ENCODE assay signal across 13 cellular contexts in the genomic region with DNA sequence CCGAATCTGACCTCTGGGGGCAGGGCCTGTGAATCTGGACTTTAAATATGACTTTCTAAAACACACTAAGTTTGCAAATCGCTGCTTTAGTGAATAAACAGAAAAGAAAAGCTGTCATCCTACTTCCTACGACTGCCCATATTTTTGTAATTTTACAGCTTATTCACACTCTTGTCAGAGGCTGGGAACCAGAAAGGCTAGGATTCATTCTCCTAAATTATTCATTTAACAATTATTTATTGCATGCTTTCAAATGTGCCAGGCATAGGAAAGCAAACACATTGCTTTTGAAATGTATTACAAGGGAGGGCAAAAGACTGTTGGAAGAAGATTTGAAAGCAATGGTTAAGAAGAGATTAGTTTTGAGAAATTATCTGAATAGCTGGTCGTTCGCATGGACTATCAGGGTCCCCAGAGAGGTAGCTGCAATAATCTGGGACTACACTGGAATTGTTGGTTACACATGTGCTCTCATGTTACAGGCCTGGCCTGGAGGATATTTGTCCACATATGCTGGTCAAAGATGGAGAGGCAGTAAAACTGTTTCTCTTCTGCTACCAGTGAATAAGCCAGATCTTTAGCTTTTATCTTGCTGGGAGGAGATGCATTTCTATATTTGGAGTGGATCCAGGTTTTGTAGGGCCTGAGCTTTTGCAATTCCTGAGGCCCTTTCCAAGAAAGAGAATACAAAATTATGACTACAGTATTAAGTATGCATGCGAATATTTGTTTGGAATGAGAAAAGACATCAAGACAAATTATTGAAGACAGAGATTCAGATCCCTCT. TPM values are rescaled to one million over a fixed set of nuclear protein-coding genes. Genes with fewer than 3 reads are reported as not detected.
DNase-seq lines count a peak whose midpoint lies in the region; ATAC-seq and TF ChIP-seq lines count a peak whose summit lies in the region.
"Had no signal": no experiment of that assay in that cellular context is flagged by ENCODE, and none has a peak within 500 bp of the region (broad histone marks: within the 10 kb centered on the region; RNA-seq: fewer than 3 reads in every experiment).

No MANE protein-coding gene starts in this region.

- no peaks in the 10 kb centered on the region for H3K36me3 ChIP-seq in mammary epithelial cell (ENCODE audit: insufficient read depth, low read length)
- no peaks in the 10 kb centered on the region for H3K36me3 ChIP-seq in body of pancreas (replicated peaks in 1 of 2; ENCODE audit: insufficient read depth in 1 of 2, low read depth in 2 of 2)
- no peaks in the 10 kb centered on the region for H3K36me3 ChIP-seq in hepatocyte (replicated peaks; ENCODE audit: insufficient read depth, low read depth)
- no peaks in the 10 kb centered on the region for H3K36me3 ChIP-seq in transverse colon
- H3K36me3 ChIP-seq: SJCRH30, upper lobe of right lung, WERI-Rb-1 had no signal

- no peaks in the 10 kb centered on the region for H3K9me3 Mint-ChIP-seq in MCF 10A (ENCODE audit: unreplicated experiment)
- H3K9me3 Mint-ChIP-seq: immature natural killer cell had no signal

- H3K27me3 Mint-ChIP-seq in MCF 10A (ENCODE audit: insufficient read depth, unreplicated experiment) = no peaks in the 10 kb centered on the region

- H3K9ac ChIP-seq in mammary epithelial cell (ENCODE audit: insufficient read depth, low read length) = no peak overlapping the region

- intact Hi-C loops in MCF 10A (cut with micrococcal nuclease) = no loop called here
- intact Hi-C loops in mammary epithelial cell (cut with micrococcal nuclease) = no loop called here
- intact Hi-C loops in body of pancreas (cut with DNase I) = no loop called here
- intact Hi-C loops in transverse colon (cut with DNase I; ENCODE audit: low total_unique reads) = no loop called here
- intact Hi-C loops in posterior vena cava (cut with DNase I) = loop anchor here in 1 of 2 donors (10.0 kb wide), 1 partner anchor 568 kb away; no protein-coding TSS in a partner anchor

- H3K9me2 ChIP-seq in hepatocyte (replicated peaks; ENCODE audit: insufficient read depth) = no peaks in the 10 kb centered on the region

- no peak overlapping the region for H2AFZ ChIP-seq in mammary epithelial cell (ENCODE audit: low read depth, low read length)
- no peak overlapping the region for H2AFZ ChIP-seq in hepatocyte

- POLR2A ChIA-PET in MCF 10A (lab: Yijun Ruan, JAX) = interaction anchor here (0.9 to 1.9 kb wide), 4 partner anchors 30 to 45 kb away, joined by 3 to 9 read pairs (median 4); partner anchors contain the start of genes SFPQ and ZMYM4

- peak; percentile 26 for DNase-seq in MCF 10A (ENCODE audit: unreplicated experiment)
- DNase-seq in mammary epithelial cell = no peak
- DNase-seq in body of pancreas = peak in 1 of 4 donors; percentile 3
- DNase-seq in hepatocyte (ENCODE audit: low spot score) = peak; percentile 43
- no peak for DNase-seq in transverse colon
- DNase-seq in posterior vena cava (ENCODE audit: low spot score) = no peak
- DNase-seq in NCI-H2107 treated with DMSO at 0.1 percent for 48 hours (lab: John Stamatoyannopoulos, UW; ENCODE audit: unreplicated experiment) = no peak
- DNase-seq: immature natural killer cell, upper lobe of right lung, WERI-Rb-1 had no signal

- in situ Hi-C loops in mammary epithelial cell (cut with MboI; ENCODE audit: low sequenced_read_pairs in 2 of 2) (no loop called here), transverse colon (cut with MboI; ENCODE audit: low pct_ligation_motif_present in 1 of 4, low pct_unique_long_range_greater_than_20kb in 1 of 4, low sequenced_read_pairs in 3 of 4) (no loop called here)

- peaks cover 6% of the 10 kb centered on the region for H3K4me1 Mint-ChIP-seq in MCF 10A (ENCODE audit: insufficient read depth, unreplicated experiment)
- H3K4me1 Mint-ChIP-seq: immature natural killer cell had no signal

- H3K4me3 Mint-ChIP-seq in MCF 10A (ENCODE audit: unreplicated experiment) = no peak overlapping the region
- H3K4me3 Mint-ChIP-seq: immature natural killer cell had no signal

- H3K27ac ChIP-seq in mammary epithelial cell (ENCODE audit: insufficient read depth, low read depth, low read length) (no peak overlapping the region), body of pancreas (no peak overlapping the region), hepatocyte (peak overlapping the region; percentile 66), transverse colon (peak overlapping the region in 3 of 4 donors; percentile 39 to 43 (median 42))
- H3K27ac ChIP-seq: SJCRH30, upper lobe of right lung, WERI-Rb-1 had no signal

- H3K4me1 ChIP-seq in mammary epithelial cell (ENCODE audit: insufficient read depth, low read length) = no peaks in the 10 kb centered on the region
- H3K4me1 ChIP-seq in body of pancreas = no peaks in the 10 kb centered on the region
- H3K4me1 ChIP-seq in hepatocyte (ENCODE audit: insufficient read depth) = peaks cover 14% of the 10 kb centered on the region
- no peaks in the 10 kb centered on the region for H3K4me1 ChIP-seq in transverse colon
- H3K4me1 ChIP-seq: SJCRH30 had no signal

- no peaks in the 10 kb centered on the region for H4K20me1 ChIP-seq in mammary epithelial cell (ENCODE audit: insufficient read depth, low read length)
- no peaks in the 10 kb centered on the region for H4K20me1 ChIP-seq in hepatocyte (ENCODE audit: insufficient read depth, poor library complexity, severe bottlenecking)

- no peak overlapping the region for H3K27ac Mint-ChIP-seq in MCF 10A (ENCODE audit: low read depth, unreplicated experiment)
- H3K27ac Mint-ChIP-seq: immature natural killer cell had no signal

- no peak overlapping the region for H3K4me3 ChIP-seq in mammary epithelial cell (replicated peaks in 1 of 3; ENCODE audit: insufficient read depth in 1 of 3, low read depth in 2 of 3, low read length in 3 of 3)
- no peak overlapping the region for H3K4me3 ChIP-seq in body of pancreas
- H3K4me3 ChIP-seq in hepatocyte = no peak overlapping the region
- H3K4me3 ChIP-seq in transverse colon = no peak overlapping the region
- H3K4me3 ChIP-seq: GM12878, SJCRH30, upper lobe of right lung had no signal

- 67% methylated on average over 6 of the region's 6 CpGs for WGBS in mammary epithelial cell (ENCODE audit: low coverage, missing lambda C conversion rate)
- WGBS in body of pancreas, 2 donors = 56 to 59% methylated on average over 6 of the region's 6 CpGs
- WGBS in hepatocyte (ENCODE audit: low lambda C conversion rate, missing lambda C conversion rate) = 57% methylated on average over 6 of the region's 6 CpGs
- WGBS in transverse colon (ENCODE audit: low coverage in 1 of 2), 2 donors = 59 to 67% methylated on average over 6 of the region's 6 CpGs

- H3K27me3 ChIP-seq in mammary epithelial cell (ENCODE audit: insufficient read depth, low read length) (no peaks in the 10 kb centered on the region), body of pancreas (no peaks in the 10 kb centered on the region), hepatocyte (no peaks in the 10 kb centered on the region), transverse colon (no peaks in the 10 kb centered on the region)
- H3K27me3 ChIP-seq: SJCRH30, upper lobe of right lung had no signal

- H3K79me2 ChIP-seq in mammary epithelial cell (ENCODE audit: insufficient read depth, low read length) (no peaks in the 10 kb centered on the region), hepatocyte (no peaks in the 10 kb centered on the region)

- TF ChIP-seq POLR2A in body of pancreas (IDR thresholded peaks at IDR 0.05) (no peak), transverse colon (IDR thresholded peaks at IDR 0.05) (no peak)

- CTCF ChIA-PET in MCF 10A (lab: Yijun Ruan, JAX) (interaction anchor here (0.6 to 1.2 kb wide), 3 partner anchors 11 to 29 kb away, joined by 3 to 6 read pairs (median 3); no protein-coding TSS in a partner anchor), mammary epithelial cell (lab: Charles Lee; ENCODE audit: low non-redundant PET) (no interaction called here)

- no peak overlapping the region for H3K4me2 ChIP-seq in mammary epithelial cell (ENCODE audit: insufficient read depth, low read depth, low read length)
- H3K4me2 ChIP-seq in hepatocyte = peak overlapping the region; percentile 37

- TF ChIP-seq EP300 in transverse colon (IDR thresholded peaks at IDR 0.05; ENCODE audit: low read depth) = no peak

- BruUV-seq in MCF 10A (replicated peaks; lab: Mats Ljungman, UMichigan) = no TSS peak
- BruUV-seq in mammary epithelial cell (replicated peaks; lab: Mats Ljungman, UMichigan) = no TSS peak

- H3K36me3 Mint-ChIP-seq in MCF 10A (ENCODE audit: insufficient read depth, unreplicated experiment) = no peaks in the 10 kb centered on the region
- H3K36me3 Mint-ChIP-seq: immature natural killer cell had no signal

- peak; percentile 4 for ATAC-seq in body of pancreas
- no peak for ATAC-seq in GM21717 (IDR thresholded peaks at IDR 0.05; ENCODE audit: unreplicated experiment)
- ATAC-seq: GM12878, upper lobe of right lung had no signal

- dilution Hi-C loops in mammary epithelial cell (cut with HindIII; ENCODE audit: low sequenced_read_pairs) = no loop called here

- TF ChIP-seq CTCF in MCF 10A (IDR thresholded peaks at IDR 0.05; ENCODE audit: unreplicated experiment) (no peak), mammary epithelial cell (conservative IDR thresholded peaks at IDR 0.05 in 1 of 2, IDR thresholded peaks at IDR 0.05 in 1 of 2; ENCODE audit: extremely low read depth in 1 of 2, insufficient read depth in 1 of 2, low read depth in 1 of 2, low read length in 2 of 2) (no peak), body of pancreas (IDR thresholded peaks at IDR 0.05) (no peak), hepatocyte (IDR thresholded peaks at IDR 0.05; ENCODE audit: poor library complexity) (no peak), transverse colon (IDR thresholded peaks at IDR 0.05) (no peak)

- H3K9me3 ChIP-seq in mammary epithelial cell (replicated peaks; ENCODE audit: insufficient read depth, low read length) (no peaks in the 10 kb centered on the region), body of pancreas (no peaks in the 10 kb centered on the region), hepatocyte (ENCODE audit: low read depth) (no peaks in the 10 kb centered on the region), transverse colon (no peaks in the 10 kb centered on the region)
- H3K9me3 ChIP-seq: SJCRH30, upper lobe of right lung had no signal

RNA-seq across cellular contexts. Expression of gene SFPQ, which starts 29.6 kb away (rescaled TPM):
- 275 and 314 TPM in 2 replicates for total RNA-seq in MCF 10A (2022)
- 100 to 1,000 TPM; 156 to 255 TPM for total RNA-seq in mammary epithelial cell
- 69.9 TPM for polyA plus RNA-seq in mammary epithelial cell
- polyA minus RNA-seq in mammary epithelial cell = 55.5 TPM
- 100 to 1,000 TPM; 163 to 170 TPM for total RNA-seq in body of pancreas
- 138 and 183 TPM in 2 replicates for total RNA-seq in hepatocyte
- 165 and 170 TPM in 2 replicates for polyA plus RNA-seq in hepatocyte
- 100 to 1,000 TPM; 169 to 431 (median 245) TPM for total RNA-seq in transverse colon
- 100 to 1,000 TPM; 143 to 170 TPM for total RNA-seq in posterior vena cava

RNA-seq across cellular contexts. Expression of gene ZMYM4, which starts 46.0 kb away (rescaled TPM):
- total RNA-seq in MCF 10A (2022) = 62.0 and 70.1 TPM in 2 replicates
- 10 to 100 TPM; 34.3 to 47.9 TPM for total RNA-seq in mammary epithelial cell
- 17.0 TPM for polyA plus RNA-seq in mammary epithelial cell
- polyA minus RNA-seq in mammary epithelial cell = 36.7 TPM
- 10 to 100 TPM; 15.2 to 33.2 TPM for total RNA-seq in body of pancreas
- total RNA-seq in hepatocyte = 35.5 and 43.4 TPM in 2 replicates
- polyA plus RNA-seq in hepatocyte = 17.6 and 24.5 TPM in 2 replicates
- 10 to 100 TPM in 3 of 4 donors, 1 to 10 TPM in 1; 7.9 to 27.9 (median 25.5) TPM for total RNA-seq in transverse colon
- 10 to 100 TPM; 50.4 to 51.3 TPM for total RNA-seq in posterior vena cava

Comparison
In these comparisons a context has a peak if more than half of its experiments do, and no peak if none do; other contexts are left out.
1. DNase-seq: peak in MCF 10A (single experiment) and hepatocyte (single experiment); none in mammary epithelial cell (single experiment), transverse colon (single experiment), posterior vena cava (single experiment) and NCI-H2107 treated with DMSO at 0.1 percent for 48 hours (single experiment).
2. H3K27ac ChIP-seq: peak in hepatocyte (single experiment) and transverse colon (3 of 4); none in mammary epithelial cell (single experiment) and body of pancreas (0 of 4).